Comparison of ENCODE assay signal across 8 cellular contexts in genomic region chr1:205632374-205633169, GRCh38. TPM values are rescaled to one million over a fixed set of nuclear protein-coding genes. Genes with fewer than 3 reads are reported as not detected.
DNase-seq lines count a peak whose midpoint lies in the region; ATAC-seq and TF ChIP-seq lines count a peak whose summit lies in the region.

No MANE protein-coding gene starts in this region.

- TF ChIP-seq CTCF in esophagus squamous epithelium (IDR thresholded peaks at IDR 0.05): no peak
- TF ChIP-seq CTCF in prostate gland (IDR thresholded peaks at IDR 0.05): no peak

- peak overlapping the region; percentile 91 for H3K4me3 ChIP-seq in SJCRH30
- peak overlapping the region; percentile 68 to 91 (median 82) for H3K4me3 ChIP-seq in esophagus squamous epithelium
- H3K4me3 ChIP-seq in prostate gland: peak overlapping the region; percentile 60

- peak overlapping the region; percentile 75 for H3K9ac ChIP-seq in ES-I3 (ENCODE audit: low read depth, low read length)

- no peaks in the 10 kb centered on the region for H3K9me3 ChIP-seq in ES-I3 (ENCODE audit: control insufficient read depth, insufficient read depth, low read length)
- H3K9me3 ChIP-seq in SJCRH30 (replicated peaks): no peaks in the 10 kb centered on the region
- no peaks in the 10 kb centered on the region for H3K9me3 ChIP-seq in esophagus squamous epithelium
- no peaks in the 10 kb centered on the region for H3K9me3 ChIP-seq in prostate gland

- H3K4me1 ChIP-seq in ES-I3 (ENCODE audit: insufficient read depth, low read length): peaks cover 4% of the 10 kb centered on the region; the same call in 1 of the 2 replicates
- peaks cover 13% of the 10 kb centered on the region; the same call in 1 of the 2 replicates for H3K4me1 ChIP-seq in SJCRH30
- H3K4me1 ChIP-seq in esophagus squamous epithelium: peaks cover 12 to 83% (median 34%) of the 10 kb centered on the region in 3 donors
- H3K4me1 ChIP-seq in prostate gland (replicated peaks): peaks cover 2% of the 10 kb centered on the region

- H3K27ac ChIP-seq in SJCRH30: peak overlapping the region; percentile 25
- peak overlapping the region; percentile 91 to 100 (median 99) for H3K27ac ChIP-seq in esophagus squamous epithelium
- H3K27ac ChIP-seq in prostate gland: peak overlapping the region; percentile 89 to 94

- TF ChIP-seq POLR2A in esophagus squamous epithelium (IDR thresholded peaks at IDR 0.05) (no peak), prostate gland (IDR thresholded peaks at IDR 0.05) (no peak)

- intact Hi-C loops in esophagus squamous epithelium (cut with DNase I): no loop called here
- intact Hi-C loops in prostate gland (cut with DNase I): loop anchor here (2.0 to 5.0 kb wide), 2 partner anchors 42 to 105 kb away; no protein-coding TSS in a partner anchor

- ATAC-seq in GM19395 (IDR thresholded peaks at IDR 0.05; ENCODE audit: unreplicated experiment): no peak
- no peak for ATAC-seq in GM19023 (IDR thresholded peaks at IDR 0.05; ENCODE audit: unreplicated experiment)
- no peak for ATAC-seq in GM21723 (IDR thresholded peaks at IDR 0.05; ENCODE audit: unreplicated experiment)
- no peak for ATAC-seq in GM21447 (IDR thresholded peaks at IDR 0.05; ENCODE audit: unreplicated experiment)

- H3K36me3 ChIP-seq in ES-I3 (ENCODE audit: insufficient read depth, low read length): no peaks in the 10 kb centered on the region; the same call in 1 of the 2 replicates
- no peaks in the 10 kb centered on the region for H3K36me3 ChIP-seq in SJCRH30
- no peaks in the 10 kb centered on the region for H3K36me3 ChIP-seq in esophagus squamous epithelium
- no peaks in the 10 kb centered on the region for H3K36me3 ChIP-seq in prostate gland

- 12 to 13% methylated on average over 10 to 11 of the region's 12 CpGs for WGBS in esophagus squamous epithelium, 2 donors
- WGBS in prostate gland: 7% methylated on average over 12 of the region's 12 CpGs

- H3K27me3 ChIP-seq in SJCRH30 (no peaks in the 10 kb centered on the region), esophagus squamous epithelium (no peaks in the 10 kb centered on the region), prostate gland (replicated peaks; ENCODE audit: insufficient read depth) (no peaks in the 10 kb centered on the region)

- DNase-seq in SJCRH30 (no peak), esophagus squamous epithelium (lab: John Stamatoyannopoulos, UW) (no peak), prostate gland (ENCODE audit: low spot score) (no peak)

RNA-seq across cellular contexts. Expression of gene ELK4, which starts 0.8 kb away (rescaled TPM):
- total RNA-seq in SJCRH30 (2014; rRNA removed; shearing (Covaris generic)): 26.3 and 32.4 TPM in 2 replicates
- 10 to 100 TPM; 13.2 to 27.7 (median 16.0) TPM for total RNA-seq in esophagus squamous epithelium
- 10 to 100 TPM; 58.8 to 62.7 TPM for total RNA-seq in prostate gland

RNA-seq across cellular contexts. Expression of gene SLC45A3, which starts 47.7 kb away (rescaled TPM):
- total RNA-seq in SJCRH30 (2014; rRNA removed; shearing (Covaris generic)): 11.7 and 11.8 TPM in 2 replicates
- total RNA-seq in esophagus squamous epithelium (1 to 10 TPM; 1.2 to 3.1 (median 1.4) TPM), prostate gland (1,000 to 10,000 TPM in 1 of 2 donors, 100 to 1,000 TPM in 1; 505 to 1,326 TPM)

Comparison
In these comparisons a context has a peak if more than half of its experiments do, and no peak if none do; other contexts are left out.
1. H3K27ac ChIP-seq: peak in every context shown above with its lines; median percentile 99 in esophagus squamous epithelium; 92 in prostate gland; 25 in SJCRH30.
2. RNA of gene SLC45A3, which starts 47.7 kb away (total RNA-seq): 505 to 1,326 TPM in prostate gland; 11.7 to 11.8 TPM in SJCRH30 and 1.2 to 3.1 TPM in esophagus squamous epithelium; every median in the first group is over 10 times any median in the second.
3. Peak in every context shown above with its lines, with median percentiles within 50 percentile points of each other: H3K4me3 ChIP-seq.